Comparison of ENCODE assay signal across 16 cellular contexts in genomic region chr14:20409226-20409625, GRCh38. TPM values are rescaled to one million over a fixed set of nuclear protein-coding genes. Genes with fewer than 3 reads are reported as not detected.
A peak's percentile ranks its signal among the peaks of the same experiment; 100 is the strongest.
DNase-seq lines count a peak whose midpoint lies in the region.
"Had no signal": no experiment of that assay in that cellular context is flagged by ENCODE, and none has a peak within 500 bp of the region (broad histone marks: within the 10 kb centered on the region; RNA-seq: fewer than 3 reads in every experiment).

No MANE protein-coding gene starts in this region.

- peak overlapping the region; percentile 45 for H3K27ac Mint-ChIP-seq in activated T-helper 1 cell treated with anti-CD3 and anti-CD28 coated beads, Interleukin-12 subunit alpha, Interleukin-12 subunit beta, Interleukin-2, Interleukin-4 antibody, amounts not matched to agents 30 ng/mL and 10 ng/mL and 1 ng/mL, durations not matched to agents 14 hours and 24 hours and 36 hours
- H3K27ac Mint-ChIP-seq in immature natural killer cell, result peak overlapping the region; percentile 1 to 67 (median 27)
- H3K27ac Mint-ChIP-seq: T-helper 1 cell treated with Interleukin-12 subunit alpha and Interleukin-12 subunit beta and Interleukin-4 antibody, amounts not matched to agents 30 μg/mL and 1 μg/mL, for 36 hours had no signal

- H3K27me3 Mint-ChIP-seq in activated T-helper 1 cell treated with anti-CD3 and anti-CD28 coated beads, Interleukin-12 subunit alpha, Interleukin-12 subunit beta, Interleukin-2, Interleukin-4 antibody, amounts not matched to agents 30 ng/mL and 10 ng/mL and 1 ng/mL, durations not matched to agents 14 hours and 24 hours and 36 hours (ENCODE audit: insufficient read depth), result no peaks in the 10 kb centered on the region
- H3K27me3 Mint-ChIP-seq in immature natural killer cell (ENCODE audit: low read depth in 3 of 3), result peaks cover 0 to 2% (median 1%) of the 10 kb centered on the region in 3 donors

- peaks cover 52% of the 10 kb centered on the region for H3K4me1 Mint-ChIP-seq in activated T-helper 1 cell treated with anti-CD3 and anti-CD28 coated beads, Interleukin-12 subunit alpha, Interleukin-12 subunit beta, Interleukin-2, Interleukin-4 antibody, amounts not matched to agents 30 ng/mL and 10 ng/mL and 1 ng/mL, durations not matched to agents 14 hours and 24 hours and 36 hours (ENCODE audit: low read depth)
- peaks cover 41 to 71% of the 10 kb centered on the region in 2 donors for H3K4me1 Mint-ChIP-seq in immature natural killer cell

- in situ Hi-C loops in G401 (cut with HindIII; ENCODE audit: low sequenced_read_pairs), result no loop called here

- DNase-seq in AG08395 (ENCODE audit: low spot score) (peak; percentile 76), GM03348 (ENCODE audit: low spot score) (peak; percentile 52), immature natural killer cell (no peak), GF-D8 (lab: John Stamatoyannopoulos, UW) (no peak), G401 (ENCODE audit: low spot score) (no peak), NCI-H526 treated with DMSO at 0.1 percent for 48 hours (lab: John Stamatoyannopoulos, UW) (no peak), NCI-H1436 (lab: John Stamatoyannopoulos, UW) (no peak)
- DNase-seq in activated T-helper 1 cell treated with anti-CD3 and anti-CD28 coated beads, Interleukin-12 subunit alpha, Interleukin-12 subunit beta, Interleukin-2, Interleukin-4 antibody, amounts not matched to agents 30 ng/mL and 10 ng/mL and 1 ng/mL, durations not matched to agents 14 hours and 24 hours and 36 hours (ENCODE audit: low spot score), result no peak
- DNase-seq: activated CD4-positive, alpha-beta T cell treated with anti-CD3 and anti-CD28 coated beads for 4 hours; DMS 273 treated with DMSO at 0.1 percent for 48 hours; NCI-H1417 treated with DMSO at 0.1 percent for 48 hours; NCI-H510A treated with DMSO at 0.1 percent for 48 hours; RPMI8226 had no signal

- no peak overlapping the region for H3K4me3 Mint-ChIP-seq in activated T-helper 1 cell treated with anti-CD3 and anti-CD28 coated beads, Interleukin-12 subunit alpha, Interleukin-12 subunit beta, Interleukin-2, Interleukin-4 antibody, amounts not matched to agents 30 ng/mL and 10 ng/mL and 1 ng/mL, durations not matched to agents 14 hours and 24 hours and 36 hours
- H3K4me3 Mint-ChIP-seq in immature natural killer cell, result no peak overlapping the region
- H3K4me3 Mint-ChIP-seq: T-helper 1 cell treated with Interleukin-12 subunit alpha and Interleukin-12 subunit beta and Interleukin-4 antibody, amounts not matched to agents 30 μg/mL and 1 μg/mL, for 36 hours had no signal

- intact Hi-C loops in activated T-helper 1 cell treated with anti-CD3 and anti-CD28 coated beads, Interleukin-12 subunit alpha, Interleukin-12 subunit beta, Interleukin-2, Interleukin-4 antibody, amounts not matched to agents 30 ng/mL and 10 ng/mL and 1 ng/mL, durations not matched to agents 14 hours and 24 hours and 36 hours (cut with micrococcal nuclease), result no loop called here

- peaks cover 45% of the 10 kb centered on the region for H3K36me3 Mint-ChIP-seq in activated T-helper 1 cell treated with anti-CD3 and anti-CD28 coated beads, Interleukin-12 subunit alpha, Interleukin-12 subunit beta, Interleukin-2, Interleukin-4 antibody, amounts not matched to agents 30 ng/mL and 10 ng/mL and 1 ng/mL, durations not matched to agents 14 hours and 24 hours and 36 hours (ENCODE audit: low read depth)
- peaks cover 0 to 22% (median 21%) of the 10 kb centered on the region in 3 donors for H3K36me3 Mint-ChIP-seq in immature natural killer cell

- no peaks in the 10 kb centered on the region for H3K9me3 Mint-ChIP-seq in activated T-helper 1 cell treated with anti-CD3 and anti-CD28 coated beads, Interleukin-12 subunit alpha, Interleukin-12 subunit beta, Interleukin-2, Interleukin-4 antibody, amounts not matched to agents 30 ng/mL and 10 ng/mL and 1 ng/mL, durations not matched to agents 14 hours and 24 hours and 36 hours
- no peaks in the 10 kb centered on the region for H3K9me3 Mint-ChIP-seq in immature natural killer cell
- H3K9me3 Mint-ChIP-seq: T-helper 1 cell treated with Interleukin-12 subunit alpha and Interleukin-12 subunit beta and Interleukin-4 antibody, amounts not matched to agents 30 μg/mL and 1 μg/mL, for 36 hours had no signal

RNA-seq across cellular contexts. Expression of gene TEP1, which starts 4.1 kb away (rescaled TPM):
- total RNA-seq in activated T-helper 1 cell treated with anti-CD3 and anti-CD28 coated beads, Interleukin-12 subunit alpha, Interleukin-12 subunit beta, Interleukin-2, Interleukin-4 antibody, amounts not matched to agents 30 ng/mL and 10 ng/mL and 1 ng/mL, durations not matched to agents 14 hours and 24 hours and 36 hours, result 39.3 and 41.9 TPM in 2 replicates
- 1 to 10 TPM in 2 of 3 donors, not detected in 1; 4.2 to 8.1 TPM for polyA plus RNA-seq in immature natural killer cell
- 3.8 and 9.3 TPM in 2 replicates for total RNA-seq in G401 (2014; rRNA removed; shearing (Covaris generic))

RNA-seq across cellular contexts. Expression of gene KLHL33, which starts 26.7 kb away (rescaled TPM):
- total RNA-seq in activated T-helper 1 cell treated with anti-CD3 and anti-CD28 coated beads, Interleukin-12 subunit alpha, Interleukin-12 subunit beta, Interleukin-2, Interleukin-4 antibody, amounts not matched to agents 30 ng/mL and 10 ng/mL and 1 ng/mL, durations not matched to agents 14 hours and 24 hours and 36 hours, result 0.05 TPM in 2 replicates
- under 1 TPM in 1 of 3 donors, not detected in 2; 0.21 TPM for polyA plus RNA-seq in immature natural killer cell
- not detected in 2 replicates for total RNA-seq in G401 (2014; rRNA removed; shearing (Covaris generic))
- total RNA-seq: foreskin keratinocyte, H4 had no signal
- polyA plus RNA-seq: foreskin keratinocyte had no signal

RNA-seq across cellular contexts. Expression of gene OSGEP, which starts 45.4 kb away (rescaled TPM):
- 69.6 and 77.4 TPM in 2 replicates for total RNA-seq in activated T-helper 1 cell treated with anti-CD3 and anti-CD28 coated beads, Interleukin-12 subunit alpha, Interleukin-12 subunit beta, Interleukin-2, Interleukin-4 antibody, amounts not matched to agents 30 ng/mL and 10 ng/mL and 1 ng/mL, durations not matched to agents 14 hours and 24 hours and 36 hours
- polyA plus RNA-seq in immature natural killer cell, result 10 to 100 TPM; 40.2 to 49.4 (median 45.5) TPM
- total RNA-seq in G401 (2014; rRNA removed; shearing (Covaris generic)), result 46.3 and 60.7 TPM in 2 replicates

RNA-seq across cellular contexts. Expression of gene APEX1, which starts 45.8 kb away (rescaled TPM):
- 236 and 242 TPM in 2 replicates for total RNA-seq in activated T-helper 1 cell treated with anti-CD3 and anti-CD28 coated beads, Interleukin-12 subunit alpha, Interleukin-12 subunit beta, Interleukin-2, Interleukin-4 antibody, amounts not matched to agents 30 ng/mL and 10 ng/mL and 1 ng/mL, durations not matched to agents 14 hours and 24 hours and 36 hours
- 10 to 100 TPM; 85.6 to 95.6 (median 93.3) TPM for polyA plus RNA-seq in immature natural killer cell
- total RNA-seq in G401 (2014; rRNA removed; shearing (Covaris generic)), result 234 and 289 TPM in 2 replicates

RNA-seq across cellular contexts. Expression of gene PIP4P1, which starts 52.0 kb away (rescaled TPM):
- total RNA-seq in activated T-helper 1 cell treated with anti-CD3 and anti-CD28 coated beads, Interleukin-12 subunit alpha, Interleukin-12 subunit beta, Interleukin-2, Interleukin-4 antibody, amounts not matched to agents 30 ng/mL and 10 ng/mL and 1 ng/mL, durations not matched to agents 14 hours and 24 hours and 36 hours, result 36.6 and 37.0 TPM in 2 replicates
- 10 to 100 TPM; 17.7 to 29.2 (median 26.2) TPM for polyA plus RNA-seq in immature natural killer cell
- total RNA-seq in G401 (2014; rRNA removed; shearing (Covaris generic)), result 37.8 and 40.4 TPM in 2 replicates

Comparison
In these comparisons a context has a peak if more than half of its experiments do, and no peak if none do; other contexts are left out.
1. DNase-seq: peak in AG08395 (single experiment) and GM03348 (single experiment); none in activated T-helper 1 cell treated with anti-CD3 and anti-CD28 coated beads, Interleukin-12 subunit alpha, Interleukin-12 subunit beta, Interleukin-2, Interleukin-4 antibody, amounts not matched to agents 30 ng/mL and 10 ng/mL and 1 ng/mL, durations not matched to agents 14 hours and 24 hours and 36 hours (single experiment), immature natural killer cell (0 of 3), GF-D8 (single experiment), G401 (single experiment), NCI-H526 treated with DMSO at 0.1 percent for 48 hours (single experiment) and NCI-H1436 (single experiment).